In the genomic region with DNA sequence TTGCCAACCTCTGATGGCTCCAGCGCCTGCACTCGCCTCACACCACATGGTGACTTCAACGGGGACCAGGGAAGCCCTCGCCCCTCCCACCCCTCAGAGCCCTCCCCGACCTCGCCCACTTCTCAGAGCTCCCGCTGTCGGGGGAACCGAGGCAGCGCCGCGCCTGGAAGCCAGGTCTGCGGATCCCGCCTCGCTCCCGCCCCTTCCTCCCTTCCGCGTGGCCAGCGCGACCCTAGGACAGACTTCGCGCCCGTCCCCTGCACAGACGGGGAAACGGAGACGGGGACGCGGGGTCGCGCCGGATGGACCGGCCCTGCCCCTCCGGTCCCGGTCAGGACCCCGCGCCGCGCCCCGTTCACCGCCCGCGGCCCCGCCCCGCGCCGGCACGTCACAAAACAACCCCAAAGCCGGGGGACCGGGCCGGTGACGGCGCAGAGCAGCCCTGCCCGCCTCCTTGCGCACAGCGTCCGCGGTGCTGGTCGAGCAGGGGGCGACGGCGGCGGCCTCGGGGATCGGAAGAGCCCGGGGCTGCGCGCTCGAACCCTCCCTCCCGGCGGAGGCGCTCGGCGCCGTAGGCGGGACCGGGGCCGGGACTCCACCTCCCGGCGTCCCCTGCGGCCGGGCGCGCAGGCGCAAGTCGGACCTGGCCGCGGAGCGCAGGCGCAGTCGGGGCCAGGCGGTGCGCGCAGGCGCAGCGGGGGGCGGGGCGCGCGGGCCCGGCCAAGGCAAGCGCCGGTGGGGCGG, we compare ENCODE assay signal across 1 cellular context.
TF ChIP-seq lines count a peak whose summit lies in the region.

No MANE protein-coding gene starts in this region.

TF ChIP-seq in HepG2, 621 proteins besides CTCF, POLR2A, EP300 and RAD21 (continued from another document and continues in another):
- TF ChIP-seq, protein P1, sequence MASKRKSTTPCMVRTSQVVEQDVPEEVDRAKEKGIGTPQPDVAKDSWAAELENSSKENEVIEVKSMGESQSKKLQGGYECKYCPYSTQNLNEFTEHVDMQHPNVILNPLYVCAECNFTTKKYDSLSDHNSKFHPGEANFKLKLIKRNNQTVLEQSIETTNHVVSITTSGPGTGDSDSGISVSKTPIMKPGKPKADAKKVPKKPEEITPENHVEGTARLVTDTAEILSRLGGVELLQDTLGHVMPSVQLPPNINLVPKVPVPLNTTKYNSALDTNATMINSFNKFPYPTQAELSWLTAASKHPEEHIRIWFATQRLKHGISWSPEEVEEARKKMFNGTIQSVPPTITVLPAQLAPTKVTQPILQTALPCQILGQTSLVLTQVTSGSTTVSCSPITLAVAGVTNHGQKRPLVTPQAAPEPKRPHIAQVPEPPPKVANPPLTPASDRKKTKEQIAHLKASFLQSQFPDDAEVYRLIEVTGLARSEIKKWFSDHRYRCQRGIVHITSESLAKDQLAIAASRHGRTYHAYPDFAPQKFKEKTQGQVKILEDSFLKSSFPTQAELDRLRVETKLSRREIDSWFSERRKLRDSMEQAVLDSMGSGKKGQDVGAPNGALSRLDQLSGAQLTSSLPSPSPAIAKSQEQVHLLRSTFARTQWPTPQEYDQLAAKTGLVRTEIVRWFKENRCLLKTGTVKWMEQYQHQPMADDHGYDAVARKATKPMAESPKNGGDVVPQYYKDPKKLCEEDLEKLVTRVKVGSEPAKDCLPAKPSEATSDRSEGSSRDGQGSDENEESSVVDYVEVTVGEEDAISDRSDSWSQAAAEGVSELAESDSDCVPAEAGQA (IDR thresholded peaks at IDR 0.05; ENCODE audit: low read depth): no peak
- TF ChIP-seq, protein P1 (CRISPR knock-in tag; IDR thresholded peaks at IDR 0.05; ENCODE audit: borderline replicate concordance): no peak
- TF ChIP-seq ZNF256 (CRISPR knock-in tag; conservative IDR thresholded peaks at IDR 0.05) (no peak), ZFP1 (CRISPR knock-in tag; IDR thresholded peaks at IDR 0.05) (no peak), ZNF318 (CRISPR knock-in tag; IDR thresholded peaks at IDR 0.05) (no peak), GATAD2A (CRISPR knock-in tag; IDR thresholded peaks at IDR 0.05) (no peak), ONECUT2 (CRISPR knock-in tag; IDR thresholded peaks at IDR 0.05) (no peak), NKX3-1 (CRISPR knock-in tag; IDR thresholded peaks at IDR 0.05) (no peak; the same call in 1 of the 2 replicates), ELK4 (CRISPR knock-in tag; IDR thresholded peaks at IDR 0.05; ENCODE audit: borderline replicate concordance) (no peak), FOXA3 (CRISPR knock-in tag; IDR thresholded peaks at IDR 0.05) (0 out of 2 replicates have a peak, but pooled peaks have one; percentile 6), BCL6 (CRISPR knock-in tag; IDR thresholded peaks at IDR 0.05) (peak; percentile 32; the same call in 1 of the 2 replicates), FIP1L1 (IDR thresholded peaks at IDR 0.05; ENCODE audit: borderline replicate concordance, insufficient read depth, low read depth, low read length) (no peak), CENPT (CRISPR knock-in tag; IDR thresholded peaks at IDR 0.05; ENCODE audit: low read depth) (peak; percentile 66; the same call in 1 of the 2 replicates), ZNF296 (CRISPR knock-in tag; conservative IDR thresholded peaks at IDR 0.05) (no peak), HOXA9 (CRISPR knock-in tag; IDR thresholded peaks at IDR 0.05; ENCODE audit: borderline replicate concordance) (no peak), CCDC6 (CRISPR knock-in tag; IDR thresholded peaks at IDR 0.05) (no peak), ZNF33B (CRISPR knock-in tag; IDR thresholded peaks at IDR 0.05) (no peak), EEA1 (CRISPR knock-in tag; IDR thresholded peaks at IDR 0.05; ENCODE audit: borderline replicate concordance) (0 out of 2 replicates have a peak, but pooled peaks have one; percentile 58), ZNF839 (CRISPR knock-in tag; IDR thresholded peaks at IDR 0.05; ENCODE audit: borderline replicate concordance) (peak; percentile 37; the same call in 1 of the 2 replicates), NFIC (IDR thresholded peaks at IDR 0.05; ENCODE audit: low read length) (no peak), ZNF790 (CRISPR knock-in tag; IDR thresholded peaks at IDR 0.05; ENCODE audit: borderline replicate concordance) (no peak; the same call in 1 of the 2 replicates), ZNF720 (CRISPR knock-in tag; IDR thresholded peaks at IDR 0.05) (no peak), IRX3 (CRISPR knock-in tag; IDR thresholded peaks at IDR 0.05; ENCODE audit: borderline replicate concordance, low read depth) (0 out of 2 replicates have a peak, but pooled peaks have one; percentile 39), ZFP62 (CRISPR knock-in tag; IDR thresholded peaks at IDR 0.05) (no peak), ZNF263 (CRISPR knock-in tag; IDR thresholded peaks at IDR 0.05) (no peak)
- TF ChIP-seq, protein P2, sequence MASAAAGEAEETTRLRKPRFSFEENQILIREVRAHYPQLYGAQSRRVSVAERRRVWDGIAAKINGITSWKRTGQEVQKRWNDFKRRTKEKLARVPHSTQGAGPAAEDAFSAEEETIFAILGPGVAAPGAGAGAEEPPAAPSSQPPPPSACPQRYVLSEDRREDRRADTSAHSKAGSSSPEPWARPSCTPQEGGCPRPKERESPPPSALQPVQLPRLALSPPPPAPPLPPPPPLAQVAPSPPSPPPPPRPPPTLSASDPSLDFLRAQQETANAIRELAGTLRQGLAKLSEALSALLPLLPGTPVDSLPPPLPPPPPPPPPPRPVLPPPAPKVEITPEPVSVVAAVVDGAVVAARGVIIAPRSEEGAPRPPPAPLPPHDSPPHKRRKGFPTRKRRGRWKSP (CRISPR knock-in tag; IDR thresholded peaks at IDR 0.05): 0 out of 2 replicates have a peak, but pooled peaks have one; percentile 61
- TF ChIP-seq, protein P3, sequence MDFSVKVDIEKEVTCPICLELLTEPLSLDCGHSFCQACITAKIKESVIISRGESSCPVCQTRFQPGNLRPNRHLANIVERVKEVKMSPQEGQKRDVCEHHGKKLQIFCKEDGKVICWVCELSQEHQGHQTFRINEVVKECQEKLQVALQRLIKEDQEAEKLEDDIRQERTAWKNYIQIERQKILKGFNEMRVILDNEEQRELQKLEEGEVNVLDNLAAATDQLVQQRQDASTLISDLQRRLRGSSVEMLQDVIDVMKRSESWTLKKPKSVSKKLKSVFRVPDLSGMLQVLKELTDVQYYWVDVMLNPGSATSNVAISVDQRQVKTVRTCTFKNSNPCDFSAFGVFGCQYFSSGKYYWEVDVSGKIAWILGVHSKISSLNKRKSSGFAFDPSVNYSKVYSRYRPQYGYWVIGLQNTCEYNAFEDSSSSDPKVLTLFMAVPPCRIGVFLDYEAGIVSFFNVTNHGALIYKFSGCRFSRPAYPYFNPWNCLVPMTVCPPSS (IDR thresholded peaks at IDR 0.05): no peak
- TF ChIP-seq, protein P4, sequence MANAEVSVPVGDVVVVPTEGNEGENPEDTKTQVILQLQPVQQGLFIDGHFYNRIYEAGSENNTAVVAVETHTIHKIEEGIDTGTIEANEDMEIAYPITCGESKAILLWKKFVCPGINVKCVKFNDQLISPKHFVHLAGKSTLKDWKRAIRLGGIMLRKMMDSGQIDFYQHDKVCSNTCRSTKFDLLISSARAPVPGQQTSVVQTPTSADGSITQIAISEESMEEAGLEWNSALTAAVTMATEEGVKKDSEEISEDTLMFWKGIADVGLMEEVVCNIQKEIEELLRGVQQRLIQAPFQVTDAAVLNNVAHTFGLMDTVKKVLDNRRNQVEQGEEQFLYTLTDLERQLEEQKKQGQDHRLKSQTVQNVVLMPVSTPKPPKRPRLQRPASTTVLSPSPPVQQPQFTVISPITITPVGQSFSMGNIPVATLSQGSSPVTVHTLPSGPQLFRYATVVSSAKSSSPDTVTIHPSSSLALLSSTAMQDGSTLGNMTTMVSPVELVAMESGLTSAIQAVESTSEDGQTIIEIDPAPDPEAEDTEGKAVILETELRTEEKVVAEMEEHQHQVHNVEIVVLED (CRISPR knock-in tag; IDR thresholded peaks at IDR 0.05; ENCODE audit: borderline replicate concordance): peak; percentile 40; the same call in 1 of the 2 replicates
- TF ChIP-seq, protein P5, sequence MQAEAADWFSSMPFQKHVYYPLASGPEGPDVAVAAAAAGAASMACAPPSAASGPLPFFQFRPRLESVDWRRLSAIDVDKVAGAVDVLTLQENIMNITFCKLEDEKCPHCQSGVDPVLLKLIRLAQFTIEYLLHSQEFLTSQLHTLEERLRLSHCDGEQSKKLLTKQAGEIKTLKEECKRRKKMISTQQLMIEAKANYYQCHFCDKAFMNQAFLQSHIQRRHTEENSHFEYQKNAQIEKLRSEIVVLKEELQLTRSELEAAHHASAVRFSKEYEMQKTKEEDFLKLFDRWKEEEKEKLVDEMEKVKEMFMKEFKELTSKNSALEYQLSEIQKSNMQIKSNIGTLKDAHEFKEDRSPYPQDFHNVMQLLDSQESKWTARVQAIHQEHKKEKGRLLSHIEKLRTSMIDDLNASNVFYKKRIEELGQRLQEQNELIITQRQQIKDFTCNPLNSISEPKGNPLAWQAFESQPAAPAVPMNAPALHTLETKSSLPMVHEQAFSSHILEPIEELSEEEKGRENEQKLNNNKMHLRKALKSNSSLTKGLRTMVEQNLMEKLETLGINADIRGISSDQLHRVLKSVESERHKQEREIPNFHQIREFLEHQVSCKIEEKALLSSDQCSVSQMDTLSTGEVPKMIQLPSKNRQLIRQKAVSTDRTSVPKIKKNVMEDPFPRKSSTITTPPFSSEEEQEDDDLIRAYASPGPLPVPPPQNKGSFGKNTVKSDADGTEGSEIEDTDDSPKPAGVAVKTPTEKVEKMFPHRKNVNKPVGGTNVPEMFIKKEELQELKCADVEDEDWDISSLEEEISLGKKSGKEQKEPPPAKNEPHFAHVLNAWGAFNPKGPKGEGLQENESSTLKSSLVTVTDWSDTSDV (CRISPR knock-in tag; IDR thresholded peaks at IDR 0.05): no peak
